24 cellular contexts compared by ENCODE assay signal in genomic region chr2:179724403-179724802, GRCh38.
DNase-seq lines count a peak whose midpoint lies in the region; ATAC-seq, FAIRE-seq and TF ChIP-seq lines count a peak whose summit lies in the region.
"Had no signal": no experiment of that assay in that cellular context is flagged by ENCODE, and none has a peak within 500 bp of the region (broad histone marks: within the 10 kb centered on the region; RNA-seq: fewer than 3 reads in every experiment).

No MANE protein-coding gene starts in this region.

- no peaks in the 10 kb centered on the region for H3K79me2 ChIP-seq in HepG2 (ENCODE audit: insufficient read depth, low read length)

- TF ChIP-seq EP300 in HepG2 (IDR thresholded peaks at IDR 0.05; ENCODE audit: low read depth in 2 of 2, low read length in 2 of 2) (no peak), HepG2 (CRISPR knock-in tag; IDR thresholded peaks at IDR 0.05; ENCODE audit: borderline replicate concordance) (no peak), suprapubic skin (IDR thresholded peaks at IDR 0.05) (no peak)

- H3K27me3 ChIP-seq in HepG2 (ENCODE audit: control insufficient read depth in 1 of 2, insufficient read depth in 2 of 2, low read length in 2 of 2) = peaks cover 0 to 11% of the 10 kb centered on the region in 2 experiments; a peak in 1 of 5 replicates
- no peaks in the 10 kb centered on the region for H3K27me3 ChIP-seq in right lobe of liver
- H3K27me3 ChIP-seq in suprapubic skin = no peaks in the 10 kb centered on the region
- H3K27me3 ChIP-seq: BE2C, BLaER1 had no signal

- no TSS peak for BruUV-seq in HepG2 (replicated peaks; lab: Mats Ljungman, UMichigan)

- DNase-seq in HepG2 (ENCODE audit: low spot score) (no peak), right lobe of liver (no peak), RCC 7860 (ENCODE audit: low spot score) (no peak), suprapubic skin (ENCODE audit: low spot score in 2 of 2) (no peak), sciatic nerve (ENCODE audit: low spot score) (no peak)
- DNase-seq: ACHN; BE2C; C1 segment of cervical spinal cord; CD4-positive, alpha-beta memory T cell; CD4-positive, CD25-positive, alpha-beta regulatory T cell; CD8-positive, alpha-beta memory T cell; COR-L47; DMS 273 treated with DMSO at 0.1 percent for 48 hours; DMS153; DMS53; DMS79; DND-41; EL; GDM1 had no signal

- H4K20me1 ChIP-seq in HepG2 (ENCODE audit: insufficient read depth, low read length) = no peaks in the 10 kb centered on the region
- H4K20me1 ChIP-seq: BLaER1 had no signal

- H3K27ac ChIP-seq in HepG2 (ENCODE audit: extremely low read length, insufficient read depth, low read length) (no peak overlapping the region), right lobe of liver (no peak overlapping the region), suprapubic skin (no peak overlapping the region)
- H3K27ac ChIP-seq: 22Rv1, BLaER1 had no signal

- H3K4me2 ChIP-seq in HepG2 (ENCODE audit: low read depth, low read length) = no peak overlapping the region
- H3K4me2 ChIP-seq: BLaER1 had no signal

- no peak for FAIRE-seq in HepG2 (lab: Jason Lieb, UNC)
- peak; percentile 20 for FAIRE-seq in RCC 7860 (lab: Jason Lieb, UNC)
- FAIRE-seq: GM12878, GM12892, GM18507 had no signal

- H3K4me1 ChIP-seq in HepG2 (ENCODE audit: insufficient read depth, low read length) (no peaks in the 10 kb centered on the region), right lobe of liver (peaks cover 0 to 5% (median under 1%) of the 10 kb centered on the region in 4 donors), suprapubic skin (no peaks in the 10 kb centered on the region)
- H3K4me1 ChIP-seq: BE2C, BLaER1 had no signal

- no peak for TF ChIP-seq POLR2A in HepG2 (IDR thresholded peaks at IDR 0.05; ENCODE audit: insufficient read depth in 1 of 2, low read depth in 2 of 2, low read length in 2 of 2)
- TF ChIP-seq POLR2A in right lobe of liver (IDR thresholded peaks at IDR 0.05) = no peak
- no peak for TF ChIP-seq POLR2A in suprapubic skin (IDR thresholded peaks at IDR 0.05)

- ATAC-seq in HepG2 (no peak), right lobe of liver (no peak), sciatic nerve (no peak)
- ATAC-seq: GM12878 had no signal

- TF ChIP-seq RAD21 in HepG2 (CRISPR knock-in tag; IDR thresholded peaks at IDR 0.05) = no peak

- in situ Hi-C loops in HepG2 (cut with HindIII; ENCODE audit: extremely low pct_ligation_motif_present, low pct_unique_long_range_greater_than_20kb) = no loop called here

- H3K4me3 ChIP-seq in HepG2 (replicated peaks in 1 of 3; ENCODE audit: insufficient read depth in 1 of 3, low read depth in 2 of 3, low read length in 3 of 3) (no peak overlapping the region), right lobe of liver (no peak overlapping the region), suprapubic skin (no peak overlapping the region)
- H3K4me3 ChIP-seq: BLaER1, GM12878 had no signal

- intact Hi-C loops in HepG2 (cut with micrococcal nuclease; ENCODE audit: unreplicated experiment) = no loop called here
- intact Hi-C loops in right lobe of liver (cut with DNase I) = no loop called here
- intact Hi-C loops in sciatic nerve (cut with DNase I) = no loop called here

- POLR2A ChIA-PET in HepG2 (lab: Yijun Ruan, JAX) = no interaction called here

- H3K9ac ChIP-seq in HepG2 (ENCODE audit: insufficient read depth, low read depth, low read length) = no peak overlapping the region
- H3K9ac ChIP-seq: BLaER1 had no signal

- TF ChIP-seq CTCF in HepG2 (CRISPR knock-in tag; IDR thresholded peaks at IDR 0.05) (no peak), right lobe of liver (IDR thresholded peaks at IDR 0.05) (no peak), suprapubic skin (IDR thresholded peaks at IDR 0.05) (no peak)

- H3K36me3 ChIP-seq in HepG2 (replicated peaks in 1 of 2; ENCODE audit: control insufficient read depth in 1 of 2, insufficient read depth in 2 of 2, low read length in 2 of 2) (no peaks in the 10 kb centered on the region), right lobe of liver (no peaks in the 10 kb centered on the region), suprapubic skin (no peaks in the 10 kb centered on the region)
- H3K36me3 ChIP-seq: BE2C, BLaER1 had no signal

- H3K9me3 ChIP-seq in HepG2 (ENCODE audit: low read length) (no peaks in the 10 kb centered on the region), right lobe of liver (no peaks in the 10 kb centered on the region), suprapubic skin (no peaks in the 10 kb centered on the region)
- H3K9me3 ChIP-seq: BE2C, BLaER1 had no signal

- H2AFZ ChIP-seq in HepG2 (ENCODE audit: low read length) = no peak overlapping the region

- CTCF ChIA-PET in HepG2 (lab: Yijun Ruan, JAX; ENCODE audit: low intra/inter-chr PET ratio, low total read pairs) = no interaction called here

TF ChIP-seq in HepG2, 621 proteins besides CTCF, POLR2A, EP300 and RAD21:
- TF ChIP-seq ZSCAN31 (CRISPR knock-in tag; IDR thresholded peaks at IDR 0.05; ENCODE audit: low read depth) (no peak), ZNF839 (CRISPR knock-in tag; IDR thresholded peaks at IDR 0.05; ENCODE audit: borderline replicate concordance) (no peak), MED13 (CRISPR knock-in tag; IDR thresholded peaks at IDR 0.05) (no peak), ZMYM2 (CRISPR knock-in tag; IDR thresholded peaks at IDR 0.05) (no peak), MAFF (IDR thresholded peaks at IDR 0.05; ENCODE audit: low read depth, low read length) (peak; percentile 70), KDM5B (CRISPR knock-in tag; IDR thresholded peaks at IDR 0.05; ENCODE audit: borderline replicate concordance) (no peak), ZNF720 (CRISPR knock-in tag; IDR thresholded peaks at IDR 0.05) (no peak), CREB3 (CRISPR knock-in tag; IDR thresholded peaks at IDR 0.05) (no peak), SIX1 (CRISPR knock-in tag; IDR thresholded peaks at IDR 0.05; ENCODE audit: borderline replicate concordance) (no peak), POGZ (CRISPR knock-in tag; IDR thresholded peaks at IDR 0.05) (no peak), KDM2A (CRISPR knock-in tag; IDR thresholded peaks at IDR 0.05; ENCODE audit: borderline replicate concordance, low read depth) (no peak), CREM (IDR thresholded peaks at IDR 0.05) (no peak), CREM (CRISPR knock-in tag; IDR thresholded peaks at IDR 0.05) (no peak), MAFK (conservative IDR thresholded peaks at IDR 0.05 in 1 of 2, IDR thresholded peaks at IDR 0.05 in 1 of 2; ENCODE audit: low read length in 2 of 2) (peak; percentile 42 to 80; a peak in 3 of 4 replicates)
- TF ChIP-seq, protein P1, sequence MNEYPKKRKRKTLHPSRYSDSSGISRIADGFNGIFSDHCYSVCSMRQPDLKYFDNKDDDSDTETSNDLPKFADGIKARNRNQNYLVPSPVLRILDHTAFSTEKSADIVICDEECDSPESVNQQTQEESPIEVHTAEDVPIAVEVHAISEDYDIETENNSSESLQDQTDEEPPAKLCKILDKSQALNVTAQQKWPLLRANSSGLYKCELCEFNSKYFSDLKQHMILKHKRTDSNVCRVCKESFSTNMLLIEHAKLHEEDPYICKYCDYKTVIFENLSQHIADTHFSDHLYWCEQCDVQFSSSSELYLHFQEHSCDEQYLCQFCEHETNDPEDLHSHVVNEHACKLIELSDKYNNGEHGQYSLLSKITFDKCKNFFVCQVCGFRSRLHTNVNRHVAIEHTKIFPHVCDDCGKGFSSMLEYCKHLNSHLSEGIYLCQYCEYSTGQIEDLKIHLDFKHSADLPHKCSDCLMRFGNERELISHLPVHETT (CRISPR knock-in tag; conservative IDR thresholded peaks at IDR 0.05) = no peak
- TF ChIP-seq, protein P2, sequence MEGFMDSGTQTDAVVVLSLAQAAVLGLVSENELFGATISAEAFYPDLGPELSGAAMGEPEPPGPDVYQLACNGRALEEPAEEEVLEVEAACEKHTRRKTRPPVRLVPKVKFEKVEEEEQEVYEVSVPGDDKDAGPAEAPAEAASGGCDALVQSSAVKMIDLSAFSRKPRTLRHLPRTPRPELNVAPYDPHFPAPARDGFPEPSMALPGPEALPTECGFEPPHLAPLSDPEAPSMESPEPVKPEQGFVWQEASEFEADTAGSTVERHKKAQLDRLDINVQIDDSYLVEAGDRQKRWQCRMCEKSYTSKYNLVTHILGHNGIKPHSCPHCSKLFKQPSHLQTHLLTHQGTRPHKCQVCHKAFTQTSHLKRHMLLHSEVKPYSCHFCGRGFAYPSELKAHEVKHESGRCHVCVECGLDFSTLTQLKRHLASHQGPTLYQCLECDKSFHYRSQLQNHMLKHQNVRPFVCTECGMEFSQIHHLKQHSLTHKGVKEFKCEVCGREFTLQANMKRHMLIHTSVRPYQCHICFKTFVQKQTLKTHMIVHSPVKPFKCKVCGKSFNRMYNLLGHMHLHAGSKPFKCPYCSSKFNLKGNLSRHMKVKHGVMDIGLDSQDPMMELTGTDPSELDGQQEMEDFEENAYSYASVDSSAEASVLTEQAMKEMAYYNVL (CRISPR knock-in tag; IDR thresholded peaks at IDR 0.05; ENCODE audit: borderline replicate concordance) = no peak
TF ChIP-seq in HepG2: peak in this region for 2.
